Comparison of ENCODE assay signal across 1 cellular context in genomic region chr17:51275381-51275780, GRCh38.
A peak's percentile ranks its signal among the peaks of the same experiment; 100 is the strongest.
TF ChIP-seq lines count a peak whose summit lies in the region.

No MANE protein-coding gene starts in this region.

TF ChIP-seq in SK-N-SH, 30 proteins besides CTCF, POLR2A, EP300 and RAD21 (continued from another document):
- TF ChIP-seq ZBTB33 (IDR thresholded peaks at IDR 0.05; ENCODE audit: borderline replicate concordance, low read depth) (peak; percentile 31; the same call in 1 of the 2 replicates), JUND (IDR thresholded peaks at IDR 0.05) (peak; percentile 86), USF2 (IDR thresholded peaks at IDR 0.05; ENCODE audit: borderline replicate concordance, low read depth, low read length) (no peak), MAX (IDR thresholded peaks at IDR 0.05; ENCODE audit: low read depth) (no peak), REST (IDR thresholded peaks at IDR 0.05; ENCODE audit: low read depth, low read length) (no peak), FOSL2 (IDR thresholded peaks at IDR 0.05; ENCODE audit: borderline replicate concordance, low read depth) (peak; percentile 80), RXRA (IDR thresholded peaks at IDR 0.05; ENCODE audit: borderline replicate concordance, low read depth) (0 out of 2 replicates have a peak, but pooled peaks have one; percentile 18), FOXJ3 (CRISPR knock-in tag; IDR thresholded peaks at IDR 0.05) (no peak), RFX5 (IDR thresholded peaks at IDR 0.05; ENCODE audit: low read length) (no peak), USF1 (IDR thresholded peaks at IDR 0.05; ENCODE audit: borderline replicate concordance, low read depth) (no peak), CHD2 (IDR thresholded peaks at IDR 0.05; ENCODE audit: low read length, partially characterized antibody) (no peak), ELF1 (IDR thresholded peaks at IDR 0.05) (no peak), TCF12 (IDR thresholded peaks at IDR 0.05) (peak; percentile 45), EZH2phosphoT487 (IDR thresholded peaks at IDR 0.05; ENCODE audit: borderline replicate concordance, low read depth) (no peak), GABPA (IDR thresholded peaks at IDR 0.05; ENCODE audit: low read depth) (no peak), IRF3 (IDR thresholded peaks at IDR 0.05; ENCODE audit: low read depth, low read length) (no peak), NFIC (IDR thresholded peaks at IDR 0.05; ENCODE audit: borderline replicate concordance) (peak; percentile 70; the same call in 1 of the 2 replicates), SIN3A (IDR thresholded peaks at IDR 0.05; ENCODE audit: borderline replicate concordance, low read depth, low read length) (no peak), RCOR1 (IDR thresholded peaks at IDR 0.05; ENCODE audit: low read length) (no peak), TAF1 (IDR thresholded peaks at IDR 0.05; ENCODE audit: borderline replicate concordance, low read depth, low read length) (no peak), GATA2 (CRISPR knock-in tag; IDR thresholded peaks at IDR 0.05) (no peak)
